32 cellular contexts compared by ENCODE assay signal in the genomic region with DNA sequence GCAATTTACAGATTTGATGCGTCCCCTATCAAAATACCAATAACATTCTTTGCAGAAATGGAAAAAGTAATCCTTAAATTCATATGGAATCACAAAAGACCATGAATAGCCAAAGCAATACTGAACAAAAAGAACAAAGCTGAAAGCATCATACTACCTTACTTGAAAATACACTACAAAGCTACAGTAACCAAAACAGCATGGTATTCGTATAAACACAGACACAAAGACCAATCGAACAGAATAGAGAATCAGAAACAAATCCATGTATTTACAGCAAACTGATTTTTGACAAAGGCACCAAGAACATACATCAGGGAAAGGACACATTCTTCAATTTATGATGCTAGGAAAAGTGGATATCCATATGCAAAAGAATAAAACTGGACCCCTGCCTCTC.
A peak's percentile ranks its signal among the peaks of the same experiment; 100 is the strongest.
DNase-seq lines count a peak whose midpoint lies in the region; ATAC-seq, FAIRE-seq and TF ChIP-seq lines count a peak whose summit lies in the region.
"Had no signal": no experiment of that assay in that cellular context is flagged by ENCODE, and none has a peak within 500 bp of the region (broad histone marks: within the 10 kb centered on the region; RNA-seq: fewer than 3 reads in every experiment).

No MANE protein-coding gene starts in this region.

- POLR2A ChIA-PET in A549 (lab: Yijun Ruan, JAX) (no interaction called here), HEK293 (lab: Yijun Ruan, JAX) (no interaction called here)

- H3K4me1 ChIP-seq in A549 (peaks cover under 1% of the 10 kb centered on the region; the same call in 1 of the 3 replicates), HEK293 (ENCODE audit: control insufficient read depth, insufficient read depth, low read length) (no peaks in the 10 kb centered on the region)
- H3K4me1 ChIP-seq: BE2C; BLaER1; BLaER1 treated with 17β-estradiol and CSF1 and Interleukin-3, amounts not matched to agents 10 nM and 100 nM; Caco-2 had no signal

- TF ChIP-seq RAD21 in A549 (conservative IDR thresholded peaks at IDR 0.05 in 1 of 2, IDR thresholded peaks at IDR 0.05 in 1 of 2) = no peak

- FAIRE-seq in A549 (lab: Jason Lieb, UNC) (no peak), GM18507 (lab: Jason Lieb, UNC) (peak; percentile 18)
- FAIRE-seq: A204.1, D721Med had no signal

- peaks cover 22% of the 10 kb centered on the region for H3K9me3 ChIP-seq in A549
- no peaks in the 10 kb centered on the region for H3K9me3 ChIP-seq in HEK293 (ENCODE audit: control insufficient read depth, insufficient read depth, low read depth, low read length)
- H3K9me3 ChIP-seq: BE2C, Caco-2 had no signal

- no peak overlapping the region for H3K4me3 ChIP-seq in A549
- no peak overlapping the region for H3K4me3 ChIP-seq in HEK293 (ENCODE audit: low read depth, low read length)
- H3K4me3 ChIP-seq in lower leg skin (ENCODE audit: low read depth, poor library complexity, severe bottlenecking) = no peak overlapping the region
- H3K4me3 ChIP-seq: BLaER1; BLaER1 treated with 17β-estradiol and CSF1 and Interleukin-3, amounts not matched to agents 10 nM and 100 nM had no signal

- TF ChIP-seq POLR2A in A549 (IDR thresholded peaks at IDR 0.05; ENCODE audit: low read length) = no peak
- no peak for TF ChIP-seq POLR2A in lower leg skin (IDR thresholded peaks at IDR 0.05)

- intact Hi-C loops in lower leg skin (cut with DNase I; ENCODE audit: low total_unique reads) = no loop called here

- 88% methylated on average over 3 of the region's 3 CpGs for WGBS in A549 (ENCODE audit: missing lambda C conversion rate)
- WGBS in lower leg skin, 2 donors = 96 to 98% methylated on average over 3 of the region's 3 CpGs

- H3K36me3 ChIP-seq in HEK293 (ENCODE audit: control insufficient read depth in 2 of 2, insufficient read depth in 1 of 2, low read length in 2 of 2) = no peaks in the 10 kb centered on the region
- H3K36me3 ChIP-seq: BE2C; BLaER1; BLaER1 treated with 17β-estradiol and CSF1 and Interleukin-3, amounts not matched to agents 10 nM and 100 nM had no signal

- TF ChIP-seq EP300 in A549 (IDR thresholded peaks at IDR 0.05) = no peak

- TF ChIP-seq CTCF in A549 (IDR thresholded peaks at IDR 0.05) (no peak), HEK293 (tag by site-specific recombination; IDR thresholded peaks at IDR 0.05) (no peak), lower leg skin (IDR thresholded peaks at IDR 0.05) (no peak)

- ATAC-seq in A549 (no peak), HG03565 (IDR thresholded peaks at IDR 0.05; ENCODE audit: unreplicated experiment) (no peak)
- ATAC-seq: CD8-positive, alpha-beta T cell had no signal

- CTCF ChIA-PET in A549 (lab: Yijun Ruan, JAX) = no interaction called here
- CTCF ChIA-PET in HEK293 (lab: Yijun Ruan, JAX) = interaction anchor here (0.7 to 1.4 kb wide), 3 partner anchors 16 to 237 kb away, joined by 3 read pairs; no protein-coding TSS in a partner anchor

- DNase-seq in A549 (ENCODE audit: low read depth in 1 of 2, low spot score in 1 of 2) (no peak), GM18507 (ENCODE audit: extremely low spot score, insufficient read length, low read depth) (no peak), GDM1 (lab: John Stamatoyannopoulos, UW) (no peak), lower leg skin (ENCODE audit: low spot score in 2 of 2) (no peak)
- DNase-seq: 8988T; ACHN; AML-193; BE2C; C1 segment of cervical spinal cord; Caco-2; Calu3; CD4-positive, alpha-beta memory T cell; CD4-positive, alpha-beta T cell; CD4-positive, CD25-positive, alpha-beta regulatory T cell; CD8-positive, alpha-beta memory T cell; CD8-positive, alpha-beta T cell; COR-L47; DMS 273 treated with DMSO at 0.1 percent for 48 hours; DMS153; DMS53; DMS79; DMS79 treated with DMSO at 0.1 percent for 48 hours; DND-41; EL had no signal

- H3K4me2 ChIP-seq in A549 = no peak overlapping the region
- H3K4me2 ChIP-seq: BLaER1; BLaER1 treated with 17β-estradiol and CSF1 and Interleukin-3, amounts not matched to agents 10 nM and 100 nM had no signal

- H3K27ac ChIP-seq in A549 (no peak overlapping the region), HEK293 (ENCODE audit: extremely low read depth, low read depth, low read length) (no peak overlapping the region)
- H3K27ac ChIP-seq: 22Rv1; BLaER1; BLaER1 treated with 17β-estradiol and CSF1 and Interleukin-3, amounts not matched to agents 10 nM and 100 nM; C4-2B had no signal

TF ChIP-seq in A549, 52 proteins besides CTCF, POLR2A, EP300 and RAD21:
- TF ChIP-seq GATA3 (IDR thresholded peaks at IDR 0.05; ENCODE audit: borderline replicate concordance) (no peak), SREBF2 (IDR thresholded peaks at IDR 0.05) (no peak), KDM1A (IDR thresholded peaks at IDR 0.05; ENCODE audit: low read depth) (peak; percentile 79; the same call in 1 of the 2 replicates), RNF2 (IDR thresholded peaks at IDR 0.05; ENCODE audit: borderline replicate concordance, low read depth) (no peak)

TF ChIP-seq in HEK293, 187 proteins besides CTCF, POLR2A, EP300 and RAD21:
- TF ChIP-seq, protein P1, sequence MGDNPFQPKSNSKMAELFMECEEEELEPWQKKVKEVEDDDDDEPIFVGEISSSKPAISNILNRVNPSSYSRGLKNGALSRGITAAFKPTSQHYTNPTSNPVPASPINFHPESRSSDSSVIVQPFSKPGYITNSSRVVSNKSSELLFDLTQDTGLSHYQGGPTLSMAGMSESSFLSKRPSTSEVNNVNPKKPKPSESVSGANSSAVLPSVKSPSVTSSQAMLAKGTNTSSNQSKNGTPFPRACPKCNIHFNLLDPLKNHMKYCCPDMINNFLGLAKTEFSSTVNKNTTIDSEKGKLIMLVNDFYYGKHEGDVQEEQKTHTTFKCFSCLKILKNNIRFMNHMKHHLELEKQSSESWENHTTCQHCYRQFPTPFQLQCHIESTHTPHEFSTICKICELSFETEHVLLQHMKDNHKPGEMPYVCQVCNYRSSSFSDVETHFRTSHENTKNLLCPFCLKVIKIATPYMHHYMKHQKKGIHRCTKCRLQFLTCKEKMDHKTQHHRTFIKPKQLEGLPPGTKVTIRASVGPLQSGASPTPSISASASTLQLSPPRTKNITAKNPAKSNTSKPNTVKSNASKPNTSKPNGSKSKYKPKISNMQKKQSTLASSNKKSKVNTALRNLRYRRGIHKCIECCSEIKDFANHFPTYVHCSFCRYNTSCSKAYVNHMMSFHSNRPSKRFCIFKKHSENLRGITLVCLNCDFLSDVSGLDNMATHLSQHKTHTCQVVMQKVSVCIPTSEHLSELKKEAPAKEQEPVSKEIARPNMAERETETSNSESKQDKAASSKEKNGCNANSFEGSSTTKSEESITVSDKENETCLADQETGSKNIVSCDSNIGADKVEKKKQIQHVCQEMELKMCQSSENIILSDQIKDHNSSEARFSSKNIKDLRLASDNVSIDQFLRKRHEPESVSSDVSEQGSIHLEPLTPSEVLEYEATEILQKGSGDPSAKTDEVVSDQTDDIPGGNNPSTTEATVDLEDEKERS (tag by site-specific recombination; IDR thresholded peaks at IDR 0.05) = peak; percentile 90
- TF ChIP-seq PRDM1 (tag by site-specific recombination; IDR thresholded peaks at IDR 0.05) = no peak
- peak; percentile 73 for TF ChIP-seq SETDB1 (IDR thresholded peaks at IDR 0.05; ENCODE audit: insufficient read length, low read length)
